Comparison of ENCODE assay signal across 7 cellular contexts in genomic region chr7:29167721-29168120, GRCh38. TPM values are rescaled to one million over a fixed set of nuclear protein-coding genes. Genes with fewer than 3 reads are reported as not detected.
"Had no signal": no experiment of that assay in that cellular context is flagged by ENCODE, and none has a peak within 500 bp of the region (broad histone marks: within the 10 kb centered on the region; RNA-seq: fewer than 3 reads in every experiment).

No MANE protein-coding gene starts in this region.

- H3K4me1 ChIP-seq: HAP-1 had no signal

- DNase-seq: GM23248, GOT3, H7, HFFc6, IMR-90 had no signal

- H3K4me3 ChIP-seq: GM23248, HAP-1 had no signal

- H3K36me3 ChIP-seq: HAP-1 had no signal

- H3K27ac Mint-ChIP-seq: HFFc6 had no signal

- H3K27ac ChIP-seq: GM23248 had no signal

- H3K9ac ChIP-seq: GM23248 had no signal

- H2AFZ ChIP-seq: GM23248 had no signal

- H3K4me3 Mint-ChIP-seq: HFFc6 had no signal

- ATAC-seq: HCT116 had no signal

RNA-seq across cellular contexts. Expression of gene CPVL, which starts 21.4 kb away (rescaled TPM):
- total RNA-seq: GM23248, HFFc6, IMR-90 had no signal
- polyA plus RNA-seq: GM23248, IMR-90 had no signal

RNA-seq across cellular contexts. Expression of gene CHN2, which starts 26.9 kb away (rescaled TPM):
- total RNA-seq: HFFc6, IMR-90 had no signal
- polyA plus RNA-seq: IMR-90 had no signal
